1 cellular context compared by ENCODE assay signal in genomic region chr6:21455071-21455470, GRCh38.
TF ChIP-seq lines count a peak whose summit lies in the region.

No MANE protein-coding gene starts in this region.

TF ChIP-seq in GM23338, 12 proteins besides CTCF, POLR2A, EP300 and RAD21 (continued from another document):
- TF ChIP-seq ZNF462 (CRISPR knock-in tag; IDR thresholded peaks at IDR 0.05) (no peak), EZH2phosphoT487 (IDR thresholded peaks at IDR 0.05; ENCODE audit: unreplicated experiment) (no peak), STAT1 (IDR thresholded peaks at IDR 0.05; ENCODE audit: unreplicated experiment) (no peak), CREB1 (CRISPR knock-in tag; IDR thresholded peaks at IDR 0.05; ENCODE audit: low read depth) (no peak), EZH2 (IDR thresholded peaks at IDR 0.05; ENCODE audit: low read depth, unreplicated experiment) (no peak), POLR2AphosphoS5 (IDR thresholded peaks at IDR 0.05; ENCODE audit: low read depth) (no peak), ETS1 (IDR thresholded peaks at IDR 0.05) (no peak), ZNF114 (CRISPR knock-in tag; IDR thresholded peaks at IDR 0.05) (no peak), NANOG (IDR thresholded peaks at IDR 0.05; ENCODE audit: borderline replicate concordance) (no peak), JUNB (IDR thresholded peaks at IDR 0.05; ENCODE audit: unreplicated experiment) (no peak), REST (IDR thresholded peaks at IDR 0.05; ENCODE audit: unreplicated experiment) (no peak)
